10 cellular contexts compared by ENCODE assay signal in the genomic region with DNA sequence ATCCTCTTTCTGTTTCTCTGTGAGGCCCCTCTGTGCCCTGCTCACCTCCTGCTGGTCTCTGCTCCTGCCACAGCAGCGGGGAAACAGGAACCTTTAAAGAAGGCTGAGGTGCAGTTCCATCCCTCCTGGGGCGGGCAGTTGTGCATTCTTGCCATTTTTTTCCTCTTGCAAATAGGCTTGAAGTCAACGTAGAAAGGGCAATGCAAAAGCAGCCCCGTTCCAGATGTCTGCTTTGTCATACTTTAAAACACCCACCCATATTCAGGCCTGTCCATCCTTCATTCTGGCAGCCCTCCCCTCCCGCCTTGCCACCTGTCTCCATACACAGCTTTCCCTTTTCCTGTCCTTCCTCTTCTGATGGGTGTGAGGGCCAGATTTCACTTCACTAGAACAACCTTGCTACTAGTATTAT.
DNase-seq lines count a peak whose midpoint lies in the region; ATAC-seq, FAIRE-seq and TF ChIP-seq lines count a peak whose summit lies in the region.
"Had no signal": no experiment of that assay in that cellular context is flagged by ENCODE, and none has a peak within 500 bp of the region (broad histone marks: within the 10 kb centered on the region; RNA-seq: fewer than 3 reads in every experiment).

No MANE protein-coding gene starts in this region.

- peak in 1 of 4 experiments; percentile 18 for TF ChIP-seq CTCF in gastroesophageal sphincter (IDR thresholded peaks at IDR 0.05)
- no peak for TF ChIP-seq CTCF in prostate gland (IDR thresholded peaks at IDR 0.05)

- H3K27me3 ChIP-seq in gastroesophageal sphincter (no peaks in the 10 kb centered on the region), prostate gland (replicated peaks; ENCODE audit: insufficient read depth) (no peaks in the 10 kb centered on the region)

- intact Hi-C loops in prostate gland (cut with DNase I): loop anchor here (2.0 to 10.0 kb wide), 4 partner anchors 59 to 405 kb away; a partner anchor contains a TSS

- 31 to 34% methylated on average over 5 of the region's 5 CpGs for WGBS in gastroesophageal sphincter (ENCODE audit: low coverage in 1 of 2), 2 donors
- 27% methylated on average over 5 of the region's 5 CpGs for WGBS in prostate gland

- H3K27ac ChIP-seq in gastroesophageal sphincter (peak overlapping the region; percentile 87 to 98 (median 91)), prostate gland (peak overlapping the region; percentile 92 to 96)

- H3K9me3 ChIP-seq in gastroesophageal sphincter: no peaks in the 10 kb centered on the region
- no peaks in the 10 kb centered on the region for H3K9me3 ChIP-seq in prostate gland

- H3K4me3 ChIP-seq in gastroesophageal sphincter (peak overlapping the region in 1 of 2 donors; percentile 34), prostate gland (peak overlapping the region in 1 of 2 donors; percentile 14)

- H3K4me1 ChIP-seq in gastroesophageal sphincter: peaks cover 41 to 93% (median 60%) of the 10 kb centered on the region in 3 donors
- H3K4me1 ChIP-seq in prostate gland (replicated peaks): peaks cover 55% of the 10 kb centered on the region

- no peak for ATAC-seq in gastroesophageal sphincter
- no peak for ATAC-seq in GM19463 (IDR thresholded peaks at IDR 0.05; ENCODE audit: unreplicated experiment)

- TF ChIP-seq POLR2A in gastroesophageal sphincter (IDR thresholded peaks at IDR 0.05) (no peak), prostate gland (IDR thresholded peaks at IDR 0.05) (no peak), GM12892 (IDR thresholded peaks at IDR 0.05; ENCODE audit: low read depth, low read length) (no peak)

- TF ChIP-seq EP300 in gastroesophageal sphincter (IDR thresholded peaks at IDR 0.05): no peak

- no peaks in the 10 kb centered on the region for H3K36me3 ChIP-seq in gastroesophageal sphincter
- H3K36me3 ChIP-seq in prostate gland: no peaks in the 10 kb centered on the region

- DNase-seq in EH (ENCODE audit: low read depth) (peak; percentile 75), SW480 (ENCODE audit: low spot score) (peak; percentile 26), prostate gland (ENCODE audit: low spot score) (peak; percentile 30), GM12892 (ENCODE audit: insufficient read length) (no peak), HuH-7.5 (ENCODE audit: low spot score) (no peak), HK-2 (ENCODE audit: unreplicated experiment) (no peak)
- DNase-seq: activated T-cell treated with anti-CD3 and anti-CD28 coated beads, Interleukin-2, amount 50 U/mL, for 48 hours; stimulated activated naive CD4-positive, alpha-beta T cell had no signal

- no peak for FAIRE-seq in GM12892 (lab: Jason Lieb, UNC)

Comparison
In these comparisons a context has a peak if more than half of its experiments do, and no peak if none do; other contexts are left out.
1. DNase-seq: peak in EH (single experiment), SW480 (single experiment) and prostate gland (single experiment); none in GM12892 (single experiment), HuH-7.5 (single experiment) and HK-2 (single experiment).